14 cellular contexts compared by ENCODE assay signal in the genomic region with DNA sequence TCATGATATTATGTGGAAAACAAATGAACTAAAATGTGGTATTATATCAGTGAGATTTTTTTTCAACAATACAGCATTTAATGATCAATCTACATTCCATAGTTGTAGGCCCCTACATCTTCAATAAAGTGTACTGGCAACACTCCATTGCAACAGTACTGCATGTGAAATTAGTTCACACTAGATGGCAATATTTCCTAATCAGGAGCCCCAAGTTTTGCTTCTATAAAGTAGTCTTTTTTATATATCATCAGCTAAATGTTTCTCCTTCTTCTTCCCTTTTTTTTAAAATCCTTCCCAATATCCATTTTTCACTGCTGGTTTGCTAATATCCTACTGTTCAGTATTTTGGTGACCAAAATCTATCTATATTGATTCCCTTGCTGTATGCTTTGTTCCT.
DNase-seq lines count a peak whose midpoint lies in the region; ATAC-seq and TF ChIP-seq lines count a peak whose summit lies in the region.
"Had no signal": no experiment of that assay in that cellular context is flagged by ENCODE, and none has a peak within 500 bp of the region (broad histone marks: within the 10 kb centered on the region; RNA-seq: fewer than 3 reads in every experiment).

No MANE protein-coding gene starts in this region.

- H3K4me1 Mint-ChIP-seq in neural crest cell, result no peaks in the 10 kb centered on the region
- H3K4me1 Mint-ChIP-seq in activated CD8-positive, alpha-beta T cell treated with anti-CD3 and anti-CD28 coated beads for 36 hours (ENCODE audit: low read depth), result no peaks in the 10 kb centered on the region

- H3K9me3 Mint-ChIP-seq in neural crest cell, result peaks cover 4% of the 10 kb centered on the region
- peaks cover 10% of the 10 kb centered on the region for H3K9me3 Mint-ChIP-seq in activated CD8-positive, alpha-beta T cell treated with anti-CD3 and anti-CD28 coated beads for 36 hours
- H3K9me3 Mint-ChIP-seq: T-helper 1 cell treated with Interleukin-12 subunit alpha and Interleukin-12 subunit beta and Interleukin-4 antibody, amounts not matched to agents 30 μg/mL and 1 μg/mL, for 36 hours had no signal

- CTCF ChIA-PET in activated CD8-positive, alpha-beta T cell treated with anti-CD3 and anti-CD28 coated beads for 36 hours (lab: Charles Lee), result no interaction called here

- H3K4me3 Mint-ChIP-seq in neural crest cell, result no peak overlapping the region
- no peak overlapping the region for H3K4me3 Mint-ChIP-seq in activated CD8-positive, alpha-beta T cell treated with anti-CD3 and anti-CD28 coated beads for 36 hours
- H3K4me3 Mint-ChIP-seq: T-helper 1 cell treated with Interleukin-12 subunit alpha and Interleukin-12 subunit beta and Interleukin-4 antibody, amounts not matched to agents 30 μg/mL and 1 μg/mL, for 36 hours had no signal

- DNase-seq in H4 (ENCODE audit: low spot score) (peak; percentile 11), NCI-H146 treated with DMSO at 0.1 percent for 48 hours (lab: John Stamatoyannopoulos, UW; ENCODE audit: unreplicated experiment) (peak; percentile 14), neural crest cell (ENCODE audit: low read depth, low spot score) (no peak)
- no peak for DNase-seq in stimulated activated CD4-positive, alpha-beta T cell treated with anti-CD3 and anti-CD28 coated beads, Interleukin-2, amount 100 ng/mL, for 48 hours
- no peak for DNase-seq in activated CD8-positive, alpha-beta T cell treated with anti-CD3 and anti-CD28 coated beads for 36 hours
- DNase-seq: activated T-cell treated with anti-CD3 and anti-CD28 coated beads for 4 hours, brain microvascular endothelial cell, HCEC 1CT, left lung, NCI-H2081 treated with DMSO at 0.1 percent for 48 hours had no signal

- H3K27me3 Mint-ChIP-seq in neural crest cell (ENCODE audit: low read depth), result no peaks in the 10 kb centered on the region
- H3K27me3 Mint-ChIP-seq in activated CD8-positive, alpha-beta T cell treated with anti-CD3 and anti-CD28 coated beads for 36 hours, result no peaks in the 10 kb centered on the region

- peak; percentile 38 for TF ChIP-seq CTCF in VCaP (conservative IDR thresholded peaks at IDR 0.05)
- peak; percentile 57 for TF ChIP-seq CTCF in neural crest cell (conservative IDR thresholded peaks at IDR 0.05)
- TF ChIP-seq CTCF in activated CD8-positive, alpha-beta T cell treated with anti-CD3 and anti-CD28 coated beads for 36 hours (IDR thresholded peaks at IDR 0.05), result no peak

- no peak for ATAC-seq in HG03571 (IDR thresholded peaks at IDR 0.05; ENCODE audit: unreplicated experiment)
- ATAC-seq in activated CD8-positive, alpha-beta T cell treated with anti-CD3 and anti-CD28 coated beads for 36 hours, result no peak
- ATAC-seq: left lung, sciatic nerve had no signal

- no peaks in the 10 kb centered on the region for H3K36me3 Mint-ChIP-seq in neural crest cell (ENCODE audit: low read depth)
- no peaks in the 10 kb centered on the region for H3K36me3 Mint-ChIP-seq in activated CD8-positive, alpha-beta T cell treated with anti-CD3 and anti-CD28 coated beads for 36 hours (ENCODE audit: low read depth)

- H3K27ac ChIP-seq in VCaP, result no peak overlapping the region
- H3K27ac ChIP-seq: brain microvascular endothelial cell, left lung had no signal

- POLR2A ChIA-PET in activated CD8-positive, alpha-beta T cell treated with anti-CD3 and anti-CD28 coated beads for 36 hours (lab: Charles Lee), result no interaction called here

- intact Hi-C loops in activated CD8-positive, alpha-beta T cell treated with anti-CD3 and anti-CD28 coated beads for 36 hours (cut with micrococcal nuclease), result no loop called here

- H3K27ac Mint-ChIP-seq in neural crest cell (ENCODE audit: unreplicated experiment), result no peak overlapping the region
- no peak overlapping the region for H3K27ac Mint-ChIP-seq in activated CD8-positive, alpha-beta T cell treated with anti-CD3 and anti-CD28 coated beads for 36 hours
- H3K27ac Mint-ChIP-seq: T-helper 1 cell treated with Interleukin-12 subunit alpha and Interleukin-12 subunit beta and Interleukin-4 antibody, amounts not matched to agents 30 μg/mL and 1 μg/mL, for 36 hours had no signal

Comparison
In these comparisons a context has a peak if more than half of its experiments do, and no peak if none do; other contexts are left out.
1. DNase-seq: peak in H4 (single experiment) and NCI-H146 treated with DMSO at 0.1 percent for 48 hours (single experiment); none in neural crest cell (single experiment), stimulated activated CD4-positive, alpha-beta T cell treated with anti-CD3 and anti-CD28 coated beads, Interleukin-2, amount 100 ng/mL, for 48 hours (0 of 2) and activated CD8-positive, alpha-beta T cell treated with anti-CD3 and anti-CD28 coated beads for 36 hours (single experiment).